8 cellular contexts compared by ENCODE assay signal in the genomic region with DNA sequence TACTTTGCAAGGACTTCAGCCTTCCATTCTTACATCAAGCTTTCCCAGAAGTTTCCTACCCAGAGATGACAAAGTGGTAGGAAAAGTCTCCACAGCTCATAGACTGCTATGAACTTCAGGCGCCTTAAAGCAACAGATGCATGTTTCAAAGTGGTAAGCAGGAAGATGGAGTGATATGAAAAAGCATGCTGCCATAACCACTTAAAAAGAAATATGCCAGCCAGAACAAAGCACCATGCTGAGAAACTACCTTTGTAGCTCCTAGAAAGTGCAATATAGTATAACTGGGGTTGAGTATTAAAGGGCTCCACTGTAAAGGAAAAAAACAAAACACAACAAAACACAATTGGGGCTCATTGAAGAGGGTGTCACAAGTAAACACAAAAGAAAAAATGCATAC.
"Had no signal": no experiment of that assay in that cellular context is flagged by ENCODE, and none has a peak within 500 bp of the region (broad histone marks: within the 10 kb centered on the region; RNA-seq: fewer than 3 reads in every experiment).

No MANE protein-coding gene starts in this region.

- H3K4me3 ChIP-seq: GM12878 had no signal

- DNase-seq: GDM1, GF-D8 had no signal

- FAIRE-seq: G401.6, GM12878, GM12891, GM12892, GM18507, GM19239 had no signal

- ATAC-seq: GM12878 had no signal
